ENCODE assay signal across 8 cellular contexts in genomic region chr6:30516754-30517076, GRCh38. TPM values are rescaled to one million over a fixed set of nuclear protein-coding genes. Genes with fewer than 3 reads are reported as not detected.
DNase-seq lines count a peak whose midpoint lies in the region; ATAC-seq, FAIRE-seq and TF ChIP-seq lines count a peak whose summit lies in the region.
"Not testable (repeated sequence)": the region's sequence is repeated elsewhere in the genome, so short reads cannot be mapped to it uniquely, and the experiment has no call there.

No MANE protein-coding gene starts in this region.

- H3K4me3 ChIP-seq in A549 (peak overlapping the region; percentile 47), H7 (ENCODE audit: insufficient read depth, low read depth, low read length) (peak overlapping the region; percentile 50), Peyer's patch (peak overlapping the region in 2 of 4 donors; percentile 51 to 66), dorsolateral prefrontal cortex (peak overlapping the region in 50 of 59 donors; percentile 18 to 62 (median 48)), right cardiac atrium (ENCODE audit: low read length) (peak overlapping the region; percentile 79), smooth muscle cell (peak overlapping the region; percentile 59)
- not testable (repeated sequence) for H3K4me3 ChIP-seq in naive thymus-derived CD4-positive, alpha-beta T cell (ENCODE audit: low read length)

- peaks cover 35% of the 10 kb centered on the region for H3K4me1 Mint-ChIP-seq in activated T-helper 2 cell treated with anti-CD3 and anti-CD28 coated beads, Interferon-gamma antibody, Interleukin-2, Interleukin-4, amounts not matched to agents 10 μg/mL and 5 μg/mL and 100 μg/mL, durations not matched to agents 14 hours and 24 hours and 36 hours (ENCODE audit: low read depth)
- H3K4me1 Mint-ChIP-seq in naive thymus-derived CD4-positive, alpha-beta T cell = peaks cover 25 to 89% (median 58%) of the 10 kb centered on the region in 7 donors

- TF ChIP-seq RAD21 in A549 (conservative IDR thresholded peaks at IDR 0.05 in 1 of 2, IDR thresholded peaks at IDR 0.05 in 1 of 2) = not testable (repeated sequence)

- H3K36me3 Mint-ChIP-seq in activated T-helper 2 cell treated with anti-CD3 and anti-CD28 coated beads, Interferon-gamma antibody, Interleukin-2, Interleukin-4, amounts not matched to agents 10 μg/mL and 5 μg/mL and 100 μg/mL, durations not matched to agents 14 hours and 24 hours and 36 hours (ENCODE audit: low read depth) = peaks cover 22% of the 10 kb centered on the region
- H3K36me3 Mint-ChIP-seq in naive thymus-derived CD4-positive, alpha-beta T cell = peaks cover 0 to 19% (median 16%) of the 10 kb centered on the region in 5 donors

- not testable (repeated sequence) for TF ChIP-seq CTCF in A549 (IDR thresholded peaks at IDR 0.05); Peyer's patch (IDR thresholded peaks at IDR 0.05); dorsolateral prefrontal cortex (IDR thresholded peaks at IDR 0.05 in 54 of 56, conservative IDR thresholded peaks at IDR 0.05 in 2 of 56; ENCODE audit: low read depth in 1 of 56, partially characterized antibody in 56 of 56); smooth muscle cell (IDR thresholded peaks at IDR 0.05; ENCODE audit: borderline replicate concordance, insufficient read depth, poor library complexity, severe bottlenecking)

- peak overlapping the region; percentile 75 for H3K4me3 Mint-ChIP-seq in activated T-helper 2 cell treated with anti-CD3 and anti-CD28 coated beads, Interferon-gamma antibody, Interleukin-2, Interleukin-4, amounts not matched to agents 10 μg/mL and 5 μg/mL and 100 μg/mL, durations not matched to agents 14 hours and 24 hours and 36 hours (ENCODE audit: low read depth)
- peak overlapping the region; percentile 82 to 96 (median 89) for H3K4me3 Mint-ChIP-seq in naive thymus-derived CD4-positive, alpha-beta T cell

- H3K9ac ChIP-seq in smooth muscle cell (ENCODE audit: low read depth) = peak overlapping the region; percentile 85

- WGBS in A549 (ENCODE audit: missing lambda C conversion rate) = 52% methylated on average over 9 of the region's 9 CpGs
- 53% methylated on average over 9 of the region's 9 CpGs for WGBS in right cardiac atrium
- 72% methylated on average over 9 of the region's 9 CpGs for WGBS in smooth muscle cell (ENCODE audit: low lambda C conversion rate)

- not testable (repeated sequence) for DNase-seq in A549 (ENCODE audit: low read depth in 1 of 2, low spot score in 1 of 2); H7; Peyer's patch; activated T-helper 2 cell treated with anti-CD3 and anti-CD28 coated beads, Interferon-gamma antibody, Interleukin-2, Interleukin-4, amounts not matched to agents 10 μg/mL and 5 μg/mL and 100 μg/mL, durations not matched to agents 14 hours and 24 hours and 36 hours (ENCODE audit: low spot score); dorsolateral prefrontal cortex; right cardiac atrium; naive thymus-derived CD4-positive, alpha-beta T cell; smooth muscle cell (lab: John Stamatoyannopoulos, UW; ENCODE audit: unreplicated experiment)

- H3K36me3 ChIP-seq in H7 (replicated peaks; ENCODE audit: control insufficient read depth, insufficient read depth, low read length); Peyer's patch; naive thymus-derived CD4-positive, alpha-beta T cell (ENCODE audit: control insufficient read depth in 2 of 3, insufficient read depth in 3 of 3, low read length in 3 of 3); smooth muscle cell (ENCODE audit: low read depth): not testable (repeated sequence)

- intact Hi-C loops in activated T-helper 2 cell treated with anti-CD3 and anti-CD28 coated beads, Interferon-gamma antibody, Interleukin-2, Interleukin-4, amounts not matched to agents 10 μg/mL and 5 μg/mL and 100 μg/mL, durations not matched to agents 14 hours and 24 hours and 36 hours (cut with micrococcal nuclease) = loop anchor here (1.0 to 5.0 kb wide), 4 partner anchors 13 to 296 kb away; partner anchors contain the start of gene HLA-E
- intact Hi-C loops in dorsolateral prefrontal cortex (cut with DNase I); right cardiac atrium (cut with DNase I): not testable (repeated sequence)
- intact Hi-C loops in naive thymus-derived CD4-positive, alpha-beta T cell (cut with micrococcal nuclease) = loop anchor here (1.0 kb wide), 6 partner anchors 8 to 101 kb away; partner anchors contain the start of genes GNL1 (in 2 of the 2), HLA-E (in 2 of the 2), ABCF1 (in 1 of the 2) and MRPS18B (in 1 of the 2)

- peak overlapping the region; percentile 46 for H2AFZ ChIP-seq in smooth muscle cell (ENCODE audit: low read depth)

- ATAC-seq in A549; right cardiac atrium; naive thymus-derived CD4-positive, alpha-beta T cell: not testable (repeated sequence)

- CTCF ChIA-PET in A549 (lab: Yijun Ruan, JAX) = interaction anchor here (0.8 to 2.2 kb wide), 5 partner anchors 16 to 35 kb away, joined by 3 to 6 read pairs (median 3); no protein-coding TSS in a partner anchor
- CTCF ChIA-PET in naive thymus-derived CD4-positive, alpha-beta T cell (lab: Charles Lee) = interaction anchor here (0.6 to 3.5 kb wide), 7 partner anchors 11 to 30 kb away, joined by 3 to 18 read pairs (median 3); no protein-coding TSS in a partner anchor

- H3K27ac ChIP-seq in A549 = peak overlapping the region; percentile 77 to 87
- peak overlapping the region; percentile 60 to 96 (median 94) for H3K27ac ChIP-seq in Peyer's patch
- peak overlapping the region in 39 of 59 donors; percentile 7 to 91 (median 78) for H3K27ac ChIP-seq in dorsolateral prefrontal cortex
- peak overlapping the region; percentile 92 for H3K27ac ChIP-seq in right cardiac atrium (ENCODE audit: low read length)
- peak overlapping the region; percentile 82 for H3K27ac ChIP-seq in naive thymus-derived CD4-positive, alpha-beta T cell (ENCODE audit: low read depth, low read length)
- H3K27ac ChIP-seq in smooth muscle cell (ENCODE audit: low read depth) = peak overlapping the region; percentile 80

- not testable (repeated sequence) for H3F3A ChIP-seq in smooth muscle cell (ENCODE audit: low read depth)

- H3K9me3 ChIP-seq in A549; Peyer's patch; right cardiac atrium (ENCODE audit: control insufficient read depth, low read length); smooth muscle cell (replicated peaks; ENCODE audit: low read depth): not testable (repeated sequence)
- H3K9me3 ChIP-seq in naive thymus-derived CD4-positive, alpha-beta T cell (ENCODE audit: control insufficient read depth in 2 of 3, low read length in 3 of 3) = peaks cover 0 to 10% (median 0%) of the 10 kb centered on the region in 3 experiments

- POLR2A ChIA-PET in A549 (lab: Yijun Ruan, JAX) = interaction anchor here (0.7 kb wide), 1 partner anchor 171 kb away, joined by 3 read pairs; no protein-coding TSS in a partner anchor
- POLR2A ChIA-PET in naive thymus-derived CD4-positive, alpha-beta T cell (lab: Charles Lee) = interaction anchor here (0.6 to 21.1 kb wide), 17 partner anchors 8 to 1458 kb away, joined by 3 to 652 read pairs (median 6); partner anchors contain the start of genes DHX16 and GNL1

- H4K20me1 ChIP-seq in smooth muscle cell (ENCODE audit: low read depth) = not testable (repeated sequence)

- TF ChIP-seq POLR2A in A549 (IDR thresholded peaks at IDR 0.05; ENCODE audit: low read length); Peyer's patch (IDR thresholded peaks at IDR 0.05): not testable (repeated sequence)

- H3K9me3 Mint-ChIP-seq in activated T-helper 2 cell treated with anti-CD3 and anti-CD28 coated beads, Interferon-gamma antibody, Interleukin-2, Interleukin-4, amounts not matched to agents 10 μg/mL and 5 μg/mL and 100 μg/mL, durations not matched to agents 14 hours and 24 hours and 36 hours = peaks cover 10% of the 10 kb centered on the region
- H3K9me3 Mint-ChIP-seq in naive thymus-derived CD4-positive, alpha-beta T cell = peaks cover 0 to 35% (median 18%) of the 10 kb centered on the region in 11 donors

- not testable (repeated sequence) for H3K27me3 Mint-ChIP-seq in activated T-helper 2 cell treated with anti-CD3 and anti-CD28 coated beads, Interferon-gamma antibody, Interleukin-2, Interleukin-4, amounts not matched to agents 10 μg/mL and 5 μg/mL and 100 μg/mL, durations not matched to agents 14 hours and 24 hours and 36 hours (ENCODE audit: low read depth); naive thymus-derived CD4-positive, alpha-beta T cell

- H3K27ac Mint-ChIP-seq in activated T-helper 2 cell treated with anti-CD3 and anti-CD28 coated beads, Interferon-gamma antibody, Interleukin-2, Interleukin-4, amounts not matched to agents 10 μg/mL and 5 μg/mL and 100 μg/mL, durations not matched to agents 14 hours and 24 hours and 36 hours = peak overlapping the region; percentile 88
- H3K27ac Mint-ChIP-seq in naive thymus-derived CD4-positive, alpha-beta T cell = peak overlapping the region; percentile 97 to 100 (median 99)

- not testable (repeated sequence) for H3K79me2 ChIP-seq in smooth muscle cell (ENCODE audit: low read depth)

- not testable (repeated sequence) for H3K27me3 ChIP-seq in H7 (ENCODE audit: control insufficient read depth, insufficient read depth, low read length); Peyer's patch; right cardiac atrium (ENCODE audit: control insufficient read depth, insufficient read depth); naive thymus-derived CD4-positive, alpha-beta T cell (ENCODE audit: control insufficient read depth in 2 of 2, insufficient read depth in 2 of 2, low read length in 2 of 2); smooth muscle cell (ENCODE audit: low read depth)
- peaks cover 0 to 36% (median 0%) of the 10 kb centered on the region in 45 donors for H3K27me3 ChIP-seq in dorsolateral prefrontal cortex

- not testable (repeated sequence) for FAIRE-seq in A549 (lab: Jason Lieb, UNC)

- not testable (repeated sequence) for H3K4me1 ChIP-seq in A549; right cardiac atrium (ENCODE audit: control insufficient read depth, insufficient read depth, low read length); smooth muscle cell (ENCODE audit: low read depth)
- H3K4me1 ChIP-seq in Peyer's patch = peaks cover 0 to 10% (median 2%) of the 10 kb centered on the region in 4 donors
- peaks cover 17 to 57% of the 10 kb centered on the region in 2 donors for H3K4me1 ChIP-seq in naive thymus-derived CD4-positive, alpha-beta T cell (ENCODE audit: control insufficient read depth in 2 of 2, insufficient read depth in 2 of 2, low read length in 2 of 2)

- H3K4me2 ChIP-seq in A549 = peak overlapping the region; percentile 55
- peak overlapping the region; percentile 85 for H3K4me2 ChIP-seq in smooth muscle cell

- not testable (repeated sequence) for TF ChIP-seq EP300 in A549 (IDR thresholded peaks at IDR 0.05)

RNA-seq across cellular contexts. Expression of gene HLA-E, which starts 27.4 kb away (rescaled TPM):
- polyA plus RNA-seq in A549 (2011; rRNA removed) (38.3 and 40.0 TPM in 2 replicates), A549 (2017; fragmentation: RNase III; extraction: RNeasy Plus Mini Kit Qiagen cat#74134 plus additional on column Dnase treatment) (33.6 to 41.7 TPM (median 40.3 TPM) in 3 replicates), right cardiac atrium (227 TPM), smooth muscle cell (126 and 134 TPM in 2 replicates)
- 26.0 and 28.5 TPM in 2 replicates for polyA plus RNA-seq in A549 (2012; cell fraction: cytosol; rRNA removed)
- polyA plus RNA-seq in A549 (2012; cell fraction: nucleus; rRNA removed) = 37.9 and 38.5 TPM in 2 replicates
- polyA minus RNA-seq in A549 (2011; rRNA and poly(A)+ RNA removed) = 23.6 and 24.0 TPM in 2 replicates
- 45.8 and 61.9 TPM in 2 replicates for total RNA-seq in H7 (2014; rRNA removed; shearing (Covaris generic))
- total RNA-seq in Peyer's patch (100 to 1,000 TPM; 313 to 404 (median 383) TPM), dorsolateral prefrontal cortex (100 to 1,000 TPM in 88 of 120 experiments, 10 to 100 TPM in 32; 69.4 to 274 (median 123) TPM), right cardiac atrium (100 to 1,000 TPM; 180 to 230 (median 214) TPM), smooth muscle cell (97.3 and 104 TPM in 2 replicates)
- total RNA-seq in activated T-helper 2 cell treated with anti-CD3 and anti-CD28 coated beads, Interferon-gamma antibody, Interleukin-2, Interleukin-4, amounts not matched to agents 10 μg/mL and 5 μg/mL and 100 μg/mL, durations not matched to agents 14 hours and 24 hours and 36 hours = 358 and 360 TPM in 2 replicates
- 1,000 to 10,000 TPM in 4 of 5 experiments, 100 to 1,000 TPM in 1; 614 to 1,412 (median 1,095) TPM for total RNA-seq in naive thymus-derived CD4-positive, alpha-beta T cell
- polyA plus RNA-seq in naive thymus-derived CD4-positive, alpha-beta T cell = 1,000 to 10,000 TPM; 3,020 to 3,096 TPM

RNA-seq across cellular contexts. Expression of gene GNL1, which starts 39.6 kb away (rescaled TPM):
- 18.5 and 25.6 TPM in 2 replicates for polyA plus RNA-seq in A549 (2011; rRNA removed)
- polyA plus RNA-seq in A549 (2012; cell fraction: cytosol; rRNA removed) = 12.8 and 19.5 TPM in 2 replicates
- 21.8 and 32.3 TPM in 2 replicates for polyA plus RNA-seq in A549 (2012; cell fraction: nucleus; rRNA removed)
- polyA plus RNA-seq in A549 (2017; fragmentation: RNase III; extraction: RNeasy Plus Mini Kit Qiagen cat#74134 plus additional on column Dnase treatment) = 19.9 to 28.7 TPM (median 27.2 TPM) in 3 replicates
- polyA minus RNA-seq in A549 (2011; rRNA and poly(A)+ RNA removed) = 21.3 and 28.2 TPM in 2 replicates
- 59.0 and 78.4 TPM in 2 replicates for total RNA-seq in H7 (2014; rRNA removed; shearing (Covaris generic))
- 10 to 100 TPM; 26.6 to 40.4 (median 33.8) TPM for total RNA-seq in Peyer's patch
- 79.8 and 88.2 TPM in 2 replicates for total RNA-seq in activated T-helper 2 cell treated with anti-CD3 and anti-CD28 coated beads, Interferon-gamma antibody, Interleukin-2, Interleukin-4, amounts not matched to agents 10 μg/mL and 5 μg/mL and 100 μg/mL, durations not matched to agents 14 hours and 24 hours and 36 hours
- total RNA-seq in dorsolateral prefrontal cortex = 100 to 1,000 TPM in 17 of 120 experiments, 10 to 100 TPM in 103; 56.1 to 116 (median 87.5) TPM
- 10 to 100 TPM; 22.7 to 33.7 (median 24.8) TPM for total RNA-seq in right cardiac atrium
- 24.2 TPM for polyA plus RNA-seq in right cardiac atrium
- total RNA-seq in naive thymus-derived CD4-positive, alpha-beta T cell = 100 to 1,000 TPM in 2 of 5 experiments, 10 to 100 TPM in 3; 56.0 to 190 (median 73.1) TPM
- polyA plus RNA-seq in naive thymus-derived CD4-positive, alpha-beta T cell = 10 to 100 TPM; 27.7 to 29.6 TPM
- 16.5 and 27.2 TPM in 2 replicates for total RNA-seq in smooth muscle cell
- polyA plus RNA-seq in smooth muscle cell = 92.7 and 104 TPM in 2 replicates

RNA-seq across cellular contexts. Expression of gene PRR3, which starts 40.4 kb away (rescaled TPM):
- polyA plus RNA-seq in A549 (2011; rRNA removed) = 24.1 and 29.5 TPM in 2 replicates
- polyA plus RNA-seq in A549 (2012; cell fraction: cytosol; rRNA removed) = 13.8 and 15.6 TPM in 2 replicates
- polyA plus RNA-seq in A549 (2012; cell fraction: nucleus; rRNA removed) = 9.9 and 14.0 TPM in 2 replicates
- polyA plus RNA-seq in A549 (2017; fragmentation: RNase III; extraction: RNeasy Plus Mini Kit Qiagen cat#74134 plus additional on column Dnase treatment) = 12.8 to 13.8 TPM (median 12.8 TPM) in 3 replicates
- 42.0 and 47.1 TPM in 2 replicates for polyA minus RNA-seq in A549 (2011; rRNA and poly(A)+ RNA removed)
- total RNA-seq in H7 (2014; rRNA removed; shearing (Covaris generic)) = 14.3 and 14.7 TPM in 2 replicates
- 1 to 10 TPM; 1.7 to 9.0 (median 4.8) TPM for total RNA-seq in Peyer's patch
- total RNA-seq in activated T-helper 2 cell treated with anti-CD3 and anti-CD28 coated beads, Interferon-gamma antibody, Interleukin-2, Interleukin-4, amounts not matched to agents 10 μg/mL and 5 μg/mL and 100 μg/mL, durations not matched to agents 14 hours and 24 hours and 36 hours = 35.0 and 36.6 TPM in 2 replicates
- total RNA-seq in dorsolateral prefrontal cortex = 10 to 100 TPM; 12.5 to 28.4 (median 19.5) TPM
- 1 to 10 TPM; 4.4 to 5.7 (median 4.9) TPM for total RNA-seq in right cardiac atrium
- polyA plus RNA-seq in right cardiac atrium = 4.2 TPM
- 10 to 100 TPM; 14.1 to 29.4 (median 23.3) TPM for total RNA-seq in naive thymus-derived CD4-positive, alpha-beta T cell
- 10 to 100 TPM; 11.1 to 14.4 TPM for polyA plus RNA-seq in naive thymus-derived CD4-positive, alpha-beta T cell
- 12.7 and 29.4 TPM in 2 replicates for total RNA-seq in smooth muscle cell
- 10.2 and 13.1 TPM in 2 replicates for polyA plus RNA-seq in smooth muscle cell

RNA-seq across cellular contexts. Expression of gene ABCF1, which starts 54.5 kb away (rescaled TPM):
- 30.2 and 31.0 TPM in 2 replicates for polyA plus RNA-seq in A549 (2011; rRNA removed)
- polyA plus RNA-seq in A549 (2012; cell fraction: cytosol; rRNA removed) = 34.1 and 35.6 TPM in 2 replicates
- 54.0 and 59.5 TPM in 2 replicates for polyA plus RNA-seq in A549 (2012; cell fraction: nucleus; rRNA removed)
- polyA plus RNA-seq in A549 (2017; fragmentation: RNase III; extraction: RNeasy Plus Mini Kit Qiagen cat#74134 plus additional on column Dnase treatment) = 71.3 to 73.3 TPM (median 72.0 TPM) in 3 replicates
- 62.5 and 64.1 TPM in 2 replicates for polyA minus RNA-seq in A549 (2011; rRNA and poly(A)+ RNA removed)
- 52.1 and 55.7 TPM in 2 replicates for total RNA-seq in H7 (2014; rRNA removed; shearing (Covaris generic))
- 100 to 1,000 TPM in 1 of 4 donors, 10 to 100 TPM in 3; 38.6 to 328 (median 45.2) TPM for total RNA-seq in Peyer's patch
- 102 and 112 TPM in 2 replicates for total RNA-seq in activated T-helper 2 cell treated with anti-CD3 and anti-CD28 coated beads, Interferon-gamma antibody, Interleukin-2, Interleukin-4, amounts not matched to agents 10 μg/mL and 5 μg/mL and 100 μg/mL, durations not matched to agents 14 hours and 24 hours and 36 hours
- 10 to 100 TPM; 24.2 to 44.5 (median 34.1) TPM for total RNA-seq in dorsolateral prefrontal cortex
- 10 to 100 TPM; 36.7 to 40.7 (median 39.2) TPM for total RNA-seq in right cardiac atrium
- polyA plus RNA-seq in right cardiac atrium = 26.8 TPM
- 100 to 1,000 TPM in 1 of 5 experiments, 10 to 100 TPM in 4; 65.1 to 116 (median 86.6) TPM for total RNA-seq in naive thymus-derived CD4-positive, alpha-beta T cell
- 10 to 100 TPM; 25.2 to 45.5 TPM for polyA plus RNA-seq in naive thymus-derived CD4-positive, alpha-beta T cell
- 25.2 and 34.7 TPM in 2 replicates for total RNA-seq in smooth muscle cell
- 39.1 and 57.3 TPM in 2 replicates for polyA plus RNA-seq in smooth muscle cell
